ENCODE assay signal across 1 cellular context in genomic region chr1:94321662-94322061, GRCh38.
TF ChIP-seq lines count a peak whose summit lies in the region.

No MANE protein-coding gene starts in this region.

TF ChIP-seq in IMR-90, 13 proteins besides CTCF, POLR2A, EP300 and RAD21:
- TF ChIP-seq USF2 (IDR thresholded peaks at IDR 0.05; ENCODE audit: low read depth, low read length) (no peak), CHD1 (IDR thresholded peaks at IDR 0.05; ENCODE audit: low read depth, low read length) (no peak), NFE2L2 (IDR thresholded peaks at IDR 0.05; ENCODE audit: low read depth, low read length) (no peak), RCOR1 (IDR thresholded peaks at IDR 0.05; ENCODE audit: insufficient replicate concordance, low read length) (no peak), CEBPB (IDR thresholded peaks at IDR 0.05; ENCODE audit: low read depth, low read length) (no peak), SMC3 (IDR thresholded peaks at IDR 0.05; ENCODE audit: low read depth, low read length) (no peak), FOS (IDR thresholded peaks at IDR 0.05; ENCODE audit: low read depth, low read length) (no peak), BHLHE40 (IDR thresholded peaks at IDR 0.05; ENCODE audit: low read depth, low read length) (no peak)
- TF ChIP-seq, protein P1, sequence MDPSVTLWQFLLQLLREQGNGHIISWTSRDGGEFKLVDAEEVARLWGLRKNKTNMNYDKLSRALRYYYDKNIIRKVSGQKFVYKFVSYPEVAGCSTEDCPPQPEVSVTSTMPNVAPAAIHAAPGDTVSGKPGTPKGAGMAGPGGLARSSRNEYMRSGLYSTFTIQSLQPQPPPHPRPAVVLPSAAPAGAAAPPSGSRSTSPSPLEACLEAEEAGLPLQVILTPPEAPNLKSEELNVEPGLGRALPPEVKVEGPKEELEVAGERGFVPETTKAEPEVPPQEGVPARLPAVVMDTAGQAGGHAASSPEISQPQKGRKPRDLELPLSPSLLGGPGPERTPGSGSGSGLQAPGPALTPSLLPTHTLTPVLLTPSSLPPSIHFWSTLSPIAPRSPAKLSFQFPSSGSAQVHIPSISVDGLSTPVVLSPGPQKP (IDR thresholded peaks at IDR 0.05; ENCODE audit: borderline replicate concordance, low read depth, low read length) = no peak
